15 cellular contexts compared by ENCODE assay signal in the genomic region with DNA sequence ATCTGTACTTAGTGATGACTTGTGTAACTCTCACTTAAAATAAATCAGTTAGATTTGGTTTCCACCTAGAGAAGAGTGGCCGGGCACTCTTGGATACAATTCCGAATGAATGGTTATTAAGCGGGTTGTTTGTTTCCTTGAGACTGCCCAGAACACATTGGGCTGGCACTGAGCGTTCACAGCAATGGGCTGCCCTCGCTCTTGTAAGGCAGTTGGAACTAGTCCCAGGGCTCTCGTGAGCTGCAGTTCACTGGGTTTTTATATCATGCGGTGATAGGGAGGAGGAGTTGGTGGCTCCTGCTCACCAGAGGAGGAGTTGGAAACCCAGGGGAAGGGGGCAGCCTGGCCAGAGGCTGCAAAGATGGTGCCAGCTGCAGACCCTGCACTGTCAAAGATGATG.
A peak's percentile ranks its signal among the peaks of the same experiment; 100 is the strongest.
DNase-seq lines count a peak whose midpoint lies in the region; ATAC-seq and TF ChIP-seq lines count a peak whose summit lies in the region.
"Had no signal": no experiment of that assay in that cellular context is flagged by ENCODE, and none has a peak within 500 bp of the region (broad histone marks: within the 10 kb centered on the region; RNA-seq: fewer than 3 reads in every experiment).

No MANE protein-coding gene starts in this region.

- H3K4me3 ChIP-seq in BLaER1: no peak overlapping the region
- no peak overlapping the region for H3K4me3 ChIP-seq in left lung
- H3K4me3 ChIP-seq: esophagus muscularis mucosa, neural progenitor cell, vagina had no signal

- TF ChIP-seq CTCF in left lung (IDR thresholded peaks at IDR 0.05) (no peak), chondrocyte (IDR thresholded peaks at IDR 0.05) (no peak)

- H3K36me3 ChIP-seq in BLaER1 (no peaks in the 10 kb centered on the region), left lung (no peaks in the 10 kb centered on the region)
- H3K36me3 ChIP-seq: esophagus muscularis mucosa, neural progenitor cell, vagina had no signal

- H3K36me3 Mint-ChIP-seq in chondrocyte (ENCODE audit: low read depth): no peaks in the 10 kb centered on the region
- H3K36me3 Mint-ChIP-seq: neural progenitor cell had no signal

- H3K27me3 ChIP-seq in BLaER1 (no peaks in the 10 kb centered on the region), left lung (no peaks in the 10 kb centered on the region)
- H3K27me3 ChIP-seq: neural progenitor cell, vagina had no signal

- no peak overlapping the region for H3K9ac ChIP-seq in BLaER1
- H3K9ac ChIP-seq: neural progenitor cell had no signal

- H3K27ac ChIP-seq in BLaER1: no peak overlapping the region
- H3K27ac ChIP-seq in left lung: no peak overlapping the region
- H3K27ac ChIP-seq: esophagus muscularis mucosa, neural progenitor cell, vagina had no signal

- H3K9me3 Mint-ChIP-seq in chondrocyte (ENCODE audit: low read depth): no peaks in the 10 kb centered on the region
- H3K9me3 Mint-ChIP-seq: CD4-positive, alpha-beta T cell had no signal

- H3K4me3 Mint-ChIP-seq in chondrocyte (ENCODE audit: unreplicated experiment): no peak overlapping the region
- H3K4me3 Mint-ChIP-seq: CD4-positive, alpha-beta T cell; neural progenitor cell had no signal

- intact Hi-C loops in left lung (cut with DNase I): no loop called here

- H3K27me3 Mint-ChIP-seq in chondrocyte (ENCODE audit: low read depth): no peaks in the 10 kb centered on the region

- H3K4me1 ChIP-seq in BLaER1: peaks cover 22% of the 10 kb centered on the region
- H3K4me1 ChIP-seq in left lung: no peaks in the 10 kb centered on the region
- H3K4me1 ChIP-seq: esophagus muscularis mucosa, vagina had no signal

- H3K27ac Mint-ChIP-seq in chondrocyte (ENCODE audit: unreplicated experiment): no peak overlapping the region
- H3K27ac Mint-ChIP-seq: CD4-positive, alpha-beta T cell; neural progenitor cell had no signal

- DNase-seq in NCI-H146 (lab: John Stamatoyannopoulos, UW): peak; percentile 69
- peak; percentile 20 for DNase-seq in NCI-H510A treated with DMSO at 0.1 percent for 48 hours (lab: John Stamatoyannopoulos, UW)
- no peak for DNase-seq in left lung
- DNase-seq in T-helper 9 cell: no peak
- no peak for DNase-seq in kidney glomerular epithelial cell (lab: John Stamatoyannopoulos, UW)
- DNase-seq in chondrocyte (ENCODE audit: low spot score): no peak
- DNase-seq: activated effector memory CD4-positive, alpha-beta T cell treated with Interleukin-2 at 50 U/mL for 16 hours; CD4-positive, alpha-beta T cell; glutamatergic neuron; NCI-H2171 treated with DMSO at 0.1 percent for 48 hours had no signal

- H3K9me3 ChIP-seq in BLaER1 (no peaks in the 10 kb centered on the region), left lung (no peaks in the 10 kb centered on the region)
- H3K9me3 ChIP-seq: esophagus muscularis mucosa, vagina had no signal

- ATAC-seq in left lung (peak; percentile 62), GM19455 (IDR thresholded peaks at IDR 0.05; ENCODE audit: unreplicated experiment) (no peak)

- H3K4me2 ChIP-seq in BLaER1: peak overlapping the region; percentile 63
- H3K4me2 ChIP-seq: neural progenitor cell had no signal

- no peaks in the 10 kb centered on the region for H4K20me1 ChIP-seq in BLaER1

- no peaks in the 10 kb centered on the region for H3K4me1 Mint-ChIP-seq in chondrocyte (ENCODE audit: low read depth)

Comparison
In these comparisons a context has a peak if more than half of its experiments do, and no peak if none do; other contexts are left out.
1. DNase-seq: peak in NCI-H146 (single experiment) and NCI-H510A treated with DMSO at 0.1 percent for 48 hours (single experiment); none in left lung (0 of 2), T-helper 9 cell (single experiment), kidney glomerular epithelial cell (single experiment) and chondrocyte (single experiment).